In the genomic region with DNA sequence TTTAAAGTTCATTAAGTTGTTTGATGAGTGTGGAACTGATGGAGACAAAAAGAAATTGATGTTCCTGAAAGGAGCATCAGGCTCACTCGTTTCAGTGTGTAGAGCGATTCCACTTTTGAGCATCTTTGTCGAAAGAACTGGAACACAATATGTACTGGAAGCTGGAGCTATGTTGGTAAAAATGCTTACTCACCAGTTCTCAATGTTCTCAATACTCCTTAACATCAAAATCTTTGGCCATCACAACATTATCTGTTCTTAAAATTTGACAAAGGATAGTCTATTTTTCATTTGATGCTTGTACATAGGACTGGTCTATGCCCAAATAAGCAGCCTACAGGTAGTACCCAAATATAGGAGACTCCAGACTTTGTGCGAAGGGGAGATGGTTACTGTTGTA, we compare ENCODE assay signal across 3 cellular contexts.
TF ChIP-seq lines count a peak whose summit lies in the region.

No MANE protein-coding gene starts in this region.

TF ChIP-seq in A549, 52 proteins besides CTCF, POLR2A, EP300 and RAD21:
- TF ChIP-seq MAFK (IDR thresholded peaks at IDR 0.05; ENCODE audit: partially characterized antibody) (peak; percentile 75), CBX8 (IDR thresholded peaks at IDR 0.05) (no peak)

TF ChIP-seq in IMR-90, 13 proteins besides CTCF, POLR2A, EP300 and RAD21:
- TF ChIP-seq MAFK (IDR thresholded peaks at IDR 0.05; ENCODE audit: low read depth, low read length) (peak; percentile 46), NFE2L2 (IDR thresholded peaks at IDR 0.05; ENCODE audit: low read depth, low read length) (no peak)

TF ChIP-seq in K562, 482 proteins besides CTCF, POLR2A, EP300 and RAD21:
- TF ChIP-seq, protein P1, sequence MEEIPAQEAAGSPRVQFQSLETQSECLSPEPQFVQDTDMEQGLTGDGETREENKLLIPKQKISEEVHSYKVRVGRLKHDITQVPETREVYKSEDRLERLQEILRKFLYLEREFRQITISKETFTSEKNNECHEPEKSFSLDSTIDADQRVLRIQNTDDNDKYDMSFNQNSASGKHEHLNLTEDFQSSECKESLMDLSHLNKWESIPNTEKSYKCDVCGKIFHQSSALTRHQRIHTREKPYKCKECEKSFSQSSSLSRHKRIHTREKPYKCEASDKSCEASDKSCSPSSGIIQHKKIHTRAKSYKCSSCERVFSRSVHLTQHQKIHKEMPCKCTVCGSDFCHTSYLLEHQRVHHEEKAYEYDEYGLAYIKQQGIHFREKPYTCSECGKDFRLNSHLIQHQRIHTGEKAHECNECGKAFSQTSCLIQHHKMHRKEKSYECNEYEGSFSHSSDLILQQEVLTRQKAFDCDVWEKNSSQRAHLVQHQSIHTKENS (CRISPR knock-in tag; IDR thresholded peaks at IDR 0.05): no peak
- no peak for TF ChIP-seq MAFF (IDR thresholded peaks at IDR 0.05; ENCODE audit: low read length)
- TF ChIP-seq MAFG (tag; conservative IDR thresholded peaks at IDR 0.05): 0 out of 2 replicates have a peak, but pooled peaks have one; percentile 25
- TF ChIP-seq TGIF2 (CRISPR knock-in tag; IDR thresholded peaks at IDR 0.05): no peak
- TF ChIP-seq ZNF76 (CRISPR knock-in tag; IDR thresholded peaks at IDR 0.05; ENCODE audit: borderline replicate concordance): no peak
- TF ChIP-seq ZNF707 (CRISPR knock-in tag; conservative IDR thresholded peaks at IDR 0.05): no peak
- TF ChIP-seq EHMT2 (IDR thresholded peaks at IDR 0.05): no peak
- peak; percentile 35; the same call in 1 of the 2 replicates for TF ChIP-seq ZNF316 (IDR thresholded peaks at IDR 0.05)
- no peak for TF ChIP-seq ILK (tag; IDR thresholded peaks at IDR 0.05; ENCODE audit: borderline replicate concordance, low read depth)
